14 cellular contexts compared by ENCODE assay signal in the genomic region with DNA sequence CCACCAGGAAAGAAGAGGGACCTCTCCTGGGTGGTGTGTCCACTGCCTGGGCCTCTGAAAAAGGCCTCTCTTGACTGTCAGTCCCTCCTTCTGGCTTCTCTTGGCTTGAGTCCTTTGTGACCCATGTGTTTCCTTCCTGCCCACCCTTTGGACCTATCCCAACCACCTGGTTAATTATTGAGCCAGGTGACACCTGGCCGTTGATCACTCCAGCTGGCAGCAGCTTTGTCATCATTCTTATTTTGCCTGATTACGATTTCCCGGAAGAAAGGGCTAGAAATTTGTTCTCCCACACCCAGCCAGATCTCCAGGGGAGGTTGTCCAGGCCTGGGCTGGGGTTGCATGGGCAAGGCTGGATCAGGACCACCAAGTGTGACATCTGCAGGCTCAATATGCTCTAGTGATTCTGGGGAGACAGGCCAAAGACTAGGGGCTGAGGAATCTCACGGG. TPM values are rescaled to one million over a fixed set of nuclear protein-coding genes. Genes with fewer than 3 reads are reported as not detected.
DNase-seq lines count a peak whose midpoint lies in the region; ATAC-seq and TF ChIP-seq lines count a peak whose summit lies in the region.
"Had no signal": no experiment of that assay in that cellular context is flagged by ENCODE, and none has a peak within 500 bp of the region (broad histone marks: within the 10 kb centered on the region; RNA-seq: fewer than 3 reads in every experiment).

No MANE protein-coding gene starts in this region.

- H3K4ac ChIP-seq in mesenchymal stem cell (ENCODE audit: low read depth in 1 of 2, low read length in 2 of 2) = peak overlapping the region in 1 of 2 experiments; percentile 29

- 91% methylated on average over 4 of the region's 4 CpGs for WGBS in mesenchymal stem cell

- no peak overlapping the region for H4K8ac ChIP-seq in mesenchymal stem cell (ENCODE audit: low read length)

- peak overlapping the region in 1 of 2 experiments; percentile 17 for H3K18ac ChIP-seq in mesenchymal stem cell (ENCODE audit: low read depth in 1 of 2, low read length in 2 of 2)

- H3K9me3 ChIP-seq in BLaER1 treated with 17β-estradiol and CSF1 and Interleukin-3, amounts not matched to agents 10 nM and 100 nM (replicated peaks in 1 of 11) = peaks cover 19 to 34% (median 28%) of the 10 kb centered on the region in 11 experiments
- H3K9me3 ChIP-seq in mesenchymal stem cell (ENCODE audit: control insufficient read depth, low read length) = peaks cover 10% of the 10 kb centered on the region
- H3K9me3 ChIP-seq in HAP-1 = peaks cover 10% of the 10 kb centered on the region; the same call in 1 of the 2 replicates

- ATAC-seq in HG03439 (IDR thresholded peaks at IDR 0.05; ENCODE audit: unreplicated experiment) = no peak
- ATAC-seq: WTC11 had no signal

- no peaks in the 10 kb centered on the region for H3K79me1 ChIP-seq in mesenchymal stem cell (replicated peaks; ENCODE audit: low read length, poor library complexity, severe bottlenecking)

- peaks cover 6 to 33% (median 20%) of the 10 kb centered on the region in 6 donors for H3K9me3 Mint-ChIP-seq in immature natural killer cell

- H2BK12ac ChIP-seq in mesenchymal stem cell (ENCODE audit: low read length in 2 of 2) = peak overlapping the region in 1 of 2 experiments; percentile 63

- no peak overlapping the region for H4K91ac ChIP-seq in mesenchymal stem cell (ENCODE audit: low read length)

- H3K4me2 ChIP-seq in BLaER1 treated with 17β-estradiol and CSF1 and Interleukin-3, amounts not matched to agents 10 nM and 100 nM = peak overlapping the region in 8 of 11 experiments; percentile 40 to 94 (median 78); a peak in 13 of 22 replicates
- no peak overlapping the region for H3K4me2 ChIP-seq in mesenchymal stem cell (ENCODE audit: low read length, poor library complexity, severe bottlenecking)

- peaks cover 14 to 28% (median 24%) of the 10 kb centered on the region in 10 experiments for H3K4me1 ChIP-seq in BLaER1 treated with 17β-estradiol and CSF1 and Interleukin-3, amounts not matched to agents 10 nM and 100 nM
- H3K4me1 ChIP-seq in mesenchymal stem cell (ENCODE audit: control insufficient read depth, insufficient read depth, low read depth, low read length) (peaks cover 23% of the 10 kb centered on the region), HAP-1 (no peaks in the 10 kb centered on the region; the same call in 1 of the 2 replicates)
- H3K4me1 ChIP-seq: uterus had no signal

- H2BK120ac ChIP-seq in mesenchymal stem cell (ENCODE audit: low read depth, low read length) = no peak overlapping the region

- H3K4me1 Mint-ChIP-seq in immature natural killer cell = peaks cover 6 to 14% of the 10 kb centered on the region in 2 donors

- H3K27me3 Mint-ChIP-seq in immature natural killer cell (ENCODE audit: low read depth in 3 of 3) = peaks cover 2 to 6% (median 3%) of the 10 kb centered on the region in 3 donors

- H2BK15ac ChIP-seq in mesenchymal stem cell (ENCODE audit: low read depth, poor library complexity, severe bottlenecking) = peak overlapping the region; percentile 67

- H2BK5ac ChIP-seq in mesenchymal stem cell (ENCODE audit: low read depth, low read length, poor library complexity, severe bottlenecking) = no peak overlapping the region

- TF ChIP-seq CTCF in VCaP (conservative IDR thresholded peaks at IDR 0.05) = no peak

- no peak overlapping the region for H3K4me3 ChIP-seq in BLaER1 treated with 17β-estradiol and CSF1 and Interleukin-3, amounts not matched to agents 10 nM and 100 nM
- H3K4me3 ChIP-seq in mesenchymal stem cell (ENCODE audit: insufficient read depth in 1 of 2, low read depth in 1 of 2, low read length in 2 of 2) (no peak overlapping the region), HAP-1 (no peak overlapping the region)
- H3K4me3 ChIP-seq: uterus had no signal

- H3K9ac ChIP-seq in BLaER1 treated with 17β-estradiol and CSF1 and Interleukin-3, amounts not matched to agents 10 nM and 100 nM = no peak overlapping the region
- no peak overlapping the region for H3K9ac ChIP-seq in mesenchymal stem cell (ENCODE audit: low read length)

- H3K23ac ChIP-seq in mesenchymal stem cell (ENCODE audit: low read length in 2 of 2) = no peak overlapping the region

- no peaks in the 10 kb centered on the region for H3K27me3 ChIP-seq in BLaER1 treated with 17β-estradiol and CSF1 and Interleukin-3, amounts not matched to agents 10 nM and 100 nM
- no peaks in the 10 kb centered on the region for H3K27me3 ChIP-seq in mesenchymal stem cell (ENCODE audit: control insufficient read depth in 1 of 2, insufficient read depth in 1 of 2, low read length in 2 of 2)
- no peaks in the 10 kb centered on the region; the same call in 1 of the 2 replicates for H3K27me3 ChIP-seq in HAP-1 (ENCODE audit: low read depth)
- H3K27me3 ChIP-seq: neutrophil, uterus had no signal

- H4K20me1 ChIP-seq in BLaER1 treated with 17β-estradiol and CSF1 and Interleukin-3, amounts not matched to agents 10 nM and 100 nM = no peaks in the 10 kb centered on the region; a peak in 1 of 22 replicates

- no peaks in the 10 kb centered on the region for H3K36me3 ChIP-seq in BLaER1 treated with 17β-estradiol and CSF1 and Interleukin-3, amounts not matched to agents 10 nM and 100 nM
- H3K36me3 ChIP-seq in mesenchymal stem cell (ENCODE audit: control insufficient read depth in 1 of 2, insufficient read depth in 2 of 2, low read depth in 1 of 2, low read length in 2 of 2) (peaks cover 0 to 3% of the 10 kb centered on the region in 2 experiments), HAP-1 (replicated peaks) (no peaks in the 10 kb centered on the region)
- H3K36me3 ChIP-seq: neutrophil, uterus had no signal

- no peak overlapping the region for H2AK5ac ChIP-seq in mesenchymal stem cell (ENCODE audit: low read length, severe bottlenecking)

- DNase-seq in LoVo (ENCODE audit: low spot score) (peak; percentile 72), mesenchymal stem cell (no peak), HAP-1 (ENCODE audit: low spot score in 2 of 2) (no peak), middle frontal gyrus (ENCODE audit: extremely low spot score, low spot score) (no peak), immature natural killer cell (no peak)
- DNase-seq: foreskin fibroblast, HCEC 1CT, uterus had no signal

- H3K14ac ChIP-seq in mesenchymal stem cell (ENCODE audit: low read length in 2 of 2) = no peak overlapping the region

- no peak overlapping the region for H3K27ac Mint-ChIP-seq in immature natural killer cell
- H3K27ac Mint-ChIP-seq: activated T-helper 2 cell treated with anti-CD3 and anti-CD28 coated beads, Interferon-gamma antibody, Interleukin-2, Interleukin-4, amounts not matched to agents 10 μg/mL and 5 μg/mL and 100 μg/mL, durations not matched to agents 14 hours and 24 hours and 36 hours; WTC11 had no signal

- H3K27ac ChIP-seq in BLaER1 treated with 17β-estradiol and CSF1 and Interleukin-3, amounts not matched to agents 10 nM and 100 nM = peak overlapping the region in 3 of 11 experiments; percentile 70 to 74 (median 73); a peak in 3 of 22 replicates
- H3K27ac ChIP-seq in VCaP (peak overlapping the region; percentile 67), mesenchymal stem cell (ENCODE audit: low read length, poor library complexity, severe bottlenecking) (no peak overlapping the region)
- H3K27ac ChIP-seq: neutrophil, uterus had no signal

- H3K36me3 Mint-ChIP-seq in immature natural killer cell = peaks cover 3 to 10% (median 4%) of the 10 kb centered on the region in 3 donors

- in situ Hi-C loops in HAP-1 (cut with MboI; ENCODE audit: low sequenced_read_pairs) = no loop called here

- no peak overlapping the region for H3K4me3 Mint-ChIP-seq in immature natural killer cell
- H3K4me3 Mint-ChIP-seq: WTC11 had no signal

- H2AFZ ChIP-seq in mesenchymal stem cell (ENCODE audit: low read depth, low read length) = no peak overlapping the region

RNA-seq across cellular contexts. Expression of a gene that starts 24.8 kb away (rescaled TPM):
- 111 TPM for polyA plus RNA-seq in mesenchymal stem cell (2013, experiment 1 of 2)
- polyA plus RNA-seq in mesenchymal stem cell (2013, experiment 2 of 2) = 109 TPM
- polyA plus RNA-seq in immature natural killer cell = under 1 TPM; 0.55 to 0.97 (median 0.65) TPM

RNA-seq across cellular contexts. Expression of a gene that starts 49.1 kb away (rescaled TPM):
- polyA plus RNA-seq in mesenchymal stem cell (2013, experiment 1 of 2) = 84.2 TPM
- 86.4 TPM for polyA plus RNA-seq in mesenchymal stem cell (2013, experiment 2 of 2)
- polyA plus RNA-seq in immature natural killer cell = 10 to 100 TPM; 30.2 to 75.4 (median 46.4) TPM
